33 cellular contexts compared by ENCODE assay signal in genomic region chr6:153944197-153944596, GRCh38.
"Had no signal": no experiment of that assay in that cellular context is flagged by ENCODE, and none has a peak within 500 bp of the region (broad histone marks: within the 10 kb centered on the region; RNA-seq: fewer than 3 reads in every experiment).

No MANE protein-coding gene starts in this region.

- H3K27me3 Mint-ChIP-seq: activated CD4-positive, alpha-beta T cell treated with anti-CD3 and anti-CD28 coated beads, Interleukin-2, amount 10 ng/mL, durations not matched to agents 7 days and 5 days; activated naive CD8-positive, alpha-beta T cell treated with anti-CD3 and anti-CD28 coated beads, Interleukin-2, amount 10 ng/mL, durations not matched to agents 7 days and 5 days; central memory CD8-positive, alpha-beta T cell had no signal

- ATAC-seq: activated CD8-positive, alpha-beta T cell treated with anti-CD3 and anti-CD28 coated beads, Interleukin-2, amount 10 ng/mL, durations not matched to agents 7 days and 5 days; K562; PC-3 had no signal

- H3K4me1 Mint-ChIP-seq: activated CD4-positive, alpha-beta T cell treated with anti-CD3 and anti-CD28 coated beads, Interleukin-2, amount 10 ng/mL, durations not matched to agents 7 days and 5 days; activated naive CD4-positive, alpha-beta T cell treated with anti-CD3 and anti-CD28 coated beads, Interleukin-2, amount 50 U/mL, for 24 hours; activated naive CD8-positive, alpha-beta T cell treated with anti-CD3 and anti-CD28 coated beads, Interleukin-2, amount 10 ng/mL, durations not matched to agents 7 days and 5 days; central memory CD8-positive, alpha-beta T cell had no signal

- H3K4me3 Mint-ChIP-seq: activated CD4-positive, alpha-beta T cell treated with anti-CD3 and anti-CD28 coated beads, Interleukin-2, amount 10 ng/mL, durations not matched to agents 7 days and 5 days; activated CD8-positive, alpha-beta T cell treated with anti-CD3 and anti-CD28 coated beads, Interleukin-2, amount 10 ng/mL, durations not matched to agents 7 days and 5 days; activated naive CD4-positive, alpha-beta T cell treated with anti-CD3 and anti-CD28 coated beads, Interleukin-2, amount 50 U/mL, for 24 hours; activated naive CD8-positive, alpha-beta T cell treated with anti-CD3 and anti-CD28 coated beads, Interleukin-2, amount 10 ng/mL, durations not matched to agents 7 days and 5 days; activated T-cell treated with anti-CD3 and anti-CD28 coated beads, Interleukin-2, amount 50 U/mL, for 24 hours; central memory CD8-positive, alpha-beta T cell had no signal

- H3K36me3 Mint-ChIP-seq: activated naive CD4-positive, alpha-beta T cell treated with anti-CD3 and anti-CD28 coated beads, Interleukin-2, amount 50 U/mL, for 24 hours; activated naive CD8-positive, alpha-beta T cell treated with anti-CD3 and anti-CD28 coated beads, Interleukin-2, amount 10 ng/mL, durations not matched to agents 7 days and 5 days had no signal

- H3K27me3 ChIP-seq: ascending aorta, cardiac muscle cell, Peyer's patch had no signal

- DNase-seq: activated CD4-positive, alpha-beta T cell treated with anti-CD3 and anti-CD28 coated beads, Interleukin-2, amount 10 ng/mL, durations not matched to agents 7 days and 5 days; activated CD4-positive, alpha-beta T cell treated with anti-CD3 and anti-CD28 coated beads, Interleukin-2, amount 50 U/mL, for 48 hours; activated CD8-positive, alpha-beta T cell treated with anti-CD3 and anti-CD28 coated beads, Interleukin-2, amount 10 ng/mL, durations not matched to agents 7 days and 5 days; activated gamma-delta T cell; activated naive CD4-positive, alpha-beta T cell treated with Interleukin-2 at 50 U/mL for 16 hours; activated naive CD8-positive, alpha-beta T cell treated with anti-CD3 and anti-CD28 coated beads, Interleukin-2, amount 10 ng/mL, durations not matched to agents 7 days and 5 days; activated T-cell treated with anti-CD3 and anti-CD28 coated beads, Interleukin-2, amount 50 U/mL, for 24 hours; amygdala; Karpas-422; NCI-H1105; NCI-H1417 treated with DMSO at 0.1 percent for 48 hours; NCI-H187 treated with DMSO at 0.1 percent for 48 hours; NCI-H2171 treated with DMSO at 0.1 percent for 48 hours; NCI-H2227 treated with DMSO at 0.1 percent for 48 hours; NCI-H446; NCI-H510A treated with DMSO at 0.1 percent for 48 hours; NCI-H748 treated with DMSO at 0.1 percent for 48 hours; NK-92 treated with Interleukin-12 subunit alpha and Interleukin-12 subunit beta, amount 100 ng/mL, for 24 hours; PC-3; Peyer's patch; RPMI8226; SIG-M5; SW 1271; T-helper 1 cell; T-helper 2 cell; T-helper 9 cell; WERI-Rb-1 had no signal

- FAIRE-seq: K562 had no signal

- H3K4me1 ChIP-seq: ascending aorta, Peyer's patch had no signal

- H3K36me3 ChIP-seq: ascending aorta, cardiac muscle cell, Peyer's patch, WERI-Rb-1 had no signal

- H3K9me3 Mint-ChIP-seq: activated CD4-positive, alpha-beta T cell treated with anti-CD3 and anti-CD28 coated beads, Interleukin-2, amount 10 ng/mL, durations not matched to agents 7 days and 5 days; activated naive CD4-positive, alpha-beta T cell treated with anti-CD3 and anti-CD28 coated beads, Interleukin-2, amount 50 U/mL, for 24 hours; activated naive CD8-positive, alpha-beta T cell treated with anti-CD3 and anti-CD28 coated beads, Interleukin-2, amount 10 ng/mL, durations not matched to agents 7 days and 5 days; activated T-cell treated with anti-CD3 and anti-CD28 coated beads, Interleukin-2, amount 50 U/mL, for 24 hours; activated T-helper 2 cell treated with anti-CD3 and anti-CD28 coated beads, Interferon-gamma antibody, Interleukin-2, Interleukin-4, amounts not matched to agents 10 μg/mL and 5 μg/mL and 100 μg/mL, durations not matched to agents 14 hours and 24 hours and 36 hours; central memory CD8-positive, alpha-beta T cell had no signal

- H3K9me3 ChIP-seq: ascending aorta, Peyer's patch had no signal

- H3K4me3 ChIP-seq: ascending aorta, cardiac muscle cell, K562, Peyer's patch had no signal

- H3K27ac Mint-ChIP-seq: activated CD4-positive, alpha-beta T cell treated with anti-CD3 and anti-CD28 coated beads, Interleukin-2, amount 10 ng/mL, durations not matched to agents 7 days and 5 days; activated CD8-positive, alpha-beta T cell treated with anti-CD3 and anti-CD28 coated beads, Interleukin-2, amount 10 ng/mL, durations not matched to agents 7 days and 5 days; activated naive CD4-positive, alpha-beta T cell treated with anti-CD3 and anti-CD28 coated beads, Interleukin-2, amount 50 U/mL, for 24 hours; activated naive CD8-positive, alpha-beta T cell treated with anti-CD3 and anti-CD28 coated beads, Interleukin-2, amount 10 ng/mL, durations not matched to agents 7 days and 5 days; activated T-cell treated with anti-CD3 and anti-CD28 coated beads, Interleukin-2, amount 50 U/mL, for 24 hours; activated T-helper 2 cell treated with anti-CD3 and anti-CD28 coated beads, Interferon-gamma antibody, Interleukin-2, Interleukin-4, amounts not matched to agents 10 μg/mL and 5 μg/mL and 100 μg/mL, durations not matched to agents 14 hours and 24 hours and 36 hours had no signal
